In genomic region chr4:189385579-189385978, GRCh38 we compare ENCODE assay signal across 26 cellular contexts.
"Had no signal": no experiment of that assay in that cellular context is flagged by ENCODE, and none has a peak within 500 bp of the region (broad histone marks: within the 10 kb centered on the region; RNA-seq: fewer than 3 reads in every experiment).

No MANE protein-coding gene starts in this region.

- H3K27ac ChIP-seq: adrenal gland, body of pancreas, colonic mucosa, epithelial cell of prostate, esophagus squamous epithelium had no signal

- H3K9me3 ChIP-seq: adrenal gland, body of pancreas, colonic mucosa had no signal

- H3K4me1 ChIP-seq: adrenal gland, colonic mucosa, esophagus squamous epithelium had no signal

- ATAC-seq: activated CD4-positive, alpha-beta T cell treated with anti-CD3 and anti-CD28 coated beads for 36 hours; activated CD8-positive, alpha-beta memory T cell treated with anti-CD3 and anti-CD28 coated beads, Interleukin-2, amount 10 ng/mL, durations not matched to agents 7 days and 5 days; activated CD8-positive, alpha-beta T cell treated with anti-CD3 and anti-CD28 coated beads, Interleukin-2, amount 10 ng/mL, durations not matched to agents 7 days and 5 days; activated naive CD8-positive, alpha-beta T cell treated with anti-CD3 and anti-CD28 coated beads, Interleukin-2, amount 50 U/mL, for 24 hours; body of pancreas had no signal

- H3K27me3 ChIP-seq: adrenal gland, body of pancreas, colonic mucosa, esophagus squamous epithelium had no signal

- H3K4me3 ChIP-seq: adrenal gland, body of pancreas, colonic mucosa, esophagus squamous epithelium had no signal

- H3K36me3 ChIP-seq: adrenal gland, colonic mucosa, esophagus squamous epithelium had no signal

- DNase-seq: activated CD4-positive, alpha-beta memory T cell treated with anti-CD3 and anti-CD28 coated beads for 36 hours; activated CD4-positive, alpha-beta T cell treated with anti-CD3 and anti-CD28 coated beads for 36 hours; activated CD4-positive, alpha-beta T cell treated with anti-CD3 and anti-CD28 coated beads, Interleukin-2, amount 10 ng/mL, durations not matched to agents 24 days and 14 days; activated CD4-positive, CD25-positive, alpha-beta regulatory T cell; activated CD4-positive, CD25-positive, alpha-beta regulatory T cell treated with anti-CD3 and anti-CD28 coated beads, Interleukin-2, amount 50 U/mL, for 72 hours; activated CD8-positive, alpha-beta memory T cell treated with anti-CD3 and anti-CD28 coated beads, Interleukin-2, amount 10 ng/mL, durations not matched to agents 7 days and 5 days; activated CD8-positive, alpha-beta memory T cell treated with anti-CD3 and anti-CD28 coated beads, Interleukin-2, amount 50 U/mL, for 4 hours; activated CD8-positive, alpha-beta T cell treated with anti-CD3 and anti-CD28 coated beads, Interleukin-2, amount 10 ng/mL, durations not matched to agents 7 days and 5 days; activated effector memory CD4-positive, alpha-beta T cell treated with anti-CD3 and anti-CD28 coated beads, Interleukin-2, amount 50 U/mL, for 16 hours; activated naive CD4-positive, alpha-beta T cell treated with anti-CD3 and anti-CD28 coated beads for 36 hours; activated naive CD8-positive, alpha-beta T cell treated with anti-CD3 and anti-CD28 coated beads for 36 hours; activated naive CD8-positive, alpha-beta T cell treated with anti-CD3 and anti-CD28 coated beads, Interleukin-2, amount 50 U/mL, for 24 hours; activated T-cell treated with anti-CD3 and anti-CD28 coated beads, Interleukin-2, amount 50 U/mL, for 1 hour; activated T-cell treated with anti-CD3 and anti-CD28 coated beads, Interleukin-2, amount 50 U/mL, for 48 hours; adrenal gland; amygdala; aorta; body of pancreas; central memory CD4-positive, alpha-beta T cell; cerebellar nuclear complex; colonic mucosa; effector CD8-positive, alpha-beta T cell; esophagus squamous epithelium; head of caudate nucleus; T-helper 2 cell had no signal
